In the genomic region with DNA sequence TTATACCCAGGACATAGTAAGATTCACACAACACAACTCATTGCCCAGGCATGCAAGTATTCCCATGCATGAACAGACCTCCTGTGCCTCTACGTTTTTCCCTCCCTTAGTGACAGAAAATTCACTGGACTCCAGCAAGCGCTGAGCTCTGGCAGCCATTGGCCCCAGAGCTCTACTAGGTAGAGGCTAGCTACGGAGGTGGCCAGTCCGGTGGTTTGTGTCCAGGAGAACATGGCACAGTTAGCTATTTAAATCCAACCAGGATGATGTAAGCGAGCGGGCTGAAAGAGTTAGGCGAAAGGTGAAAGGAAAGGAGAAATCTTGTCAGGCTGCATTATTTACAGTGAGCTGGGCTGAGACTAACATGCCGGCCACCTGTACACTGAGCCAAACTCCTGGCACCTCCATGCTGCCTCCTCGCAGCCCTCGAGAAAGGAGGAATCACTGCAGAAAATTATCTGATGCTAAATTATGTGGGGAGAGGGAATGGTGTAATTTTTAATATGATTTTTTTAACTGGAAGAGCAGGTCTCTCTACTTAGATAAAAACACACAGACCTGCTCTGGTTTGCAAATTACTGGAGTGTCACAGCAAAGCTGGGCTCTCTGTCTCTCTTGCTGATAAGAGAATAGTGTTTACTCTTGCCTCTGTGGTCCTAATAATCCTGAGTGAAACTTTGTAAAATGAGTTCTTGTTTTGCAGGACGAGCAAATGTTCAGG, we compare ENCODE assay signal across 13 cellular contexts. TPM values are rescaled to one million over a fixed set of nuclear protein-coding genes. Genes with fewer than 3 reads are reported as not detected.
DNase-seq lines count a peak whose midpoint lies in the region; ATAC-seq, FAIRE-seq and TF ChIP-seq lines count a peak whose summit lies in the region.
"Had no signal": no experiment of that assay in that cellular context is flagged by ENCODE, and none has a peak within 500 bp of the region (broad histone marks: within the 10 kb centered on the region; RNA-seq: fewer than 3 reads in every experiment).

No MANE protein-coding gene starts in this region.

- no peaks in the 10 kb centered on the region for H3K9me2 ChIP-seq in PC-3 (replicated peaks; ENCODE audit: low read length)

- in situ Hi-C loops in Caki2 (cut with HindIII; ENCODE audit: low pct_unique_long_range_greater_than_20kb, low sequenced_read_pairs): no loop called here

- POLR2A ChIA-PET in PC-3 (lab: Charles Lee; ENCODE audit: unreplicated experiment) (no interaction called here), H1 (lab: Charles Lee; ENCODE audit: partially characterized antibody) (interaction anchor here (0.6 to 1.0 kb wide), 2 partner anchors 9 to 1522 kb away, joined by 5 to 6 read pairs; no protein-coding TSS in a partner anchor)

- H3K4me1 Mint-ChIP-seq in nephron progenitor cell: peaks cover 42% of the 10 kb centered on the region

- no peak overlapping the region for H4K91ac ChIP-seq in H1 (replicated peaks; ENCODE audit: insufficient read length, low read length)

- no peak for TF ChIP-seq RAD21 in H1 (IDR thresholded peaks at IDR 0.05 in 1 of 2, conservative IDR thresholded peaks at IDR 0.05 in 1 of 2; ENCODE audit: low read depth in 2 of 2, low read length in 2 of 2)

- H4K20me1 ChIP-seq in PC-3 (ENCODE audit: low read length): no peaks in the 10 kb centered on the region
- H4K20me1 ChIP-seq in H1 (replicated peaks in 1 of 2; ENCODE audit: control insufficient read depth in 1 of 2, insufficient read depth in 2 of 2, low read length in 2 of 2): no peaks in the 10 kb centered on the region

- no peak overlapping the region for H3K18ac ChIP-seq in H1 (ENCODE audit: extremely low read depth, low read length)

- H3K27me3 ChIP-seq in PC-3 (ENCODE audit: low read length): no peaks in the 10 kb centered on the region
- no peaks in the 10 kb centered on the region for H3K27me3 ChIP-seq in H1 (replicated peaks in 1 of 4; ENCODE audit: control insufficient read depth in 3 of 4, extremely low read depth in 1 of 4, insufficient read depth in 3 of 4, low read length in 3 of 4)
- H3K27me3 ChIP-seq in aorta (ENCODE audit: control insufficient read depth in 1 of 2, insufficient read depth in 2 of 2, low read length in 1 of 2): no peaks in the 10 kb centered on the region
- H3K27me3 ChIP-seq: cardiac muscle cell had no signal

- H3K27ac ChIP-seq in PC-3 (ENCODE audit: low read length) (no peak overlapping the region), H1 (ENCODE audit: low read depth, low read length) (no peak overlapping the region), aorta (ENCODE audit: low read depth in 1 of 2, low read length in 2 of 2) (no peak overlapping the region)
- H3K27ac ChIP-seq: cardiac muscle cell, left ventricle myocardium inferior had no signal

- no peak overlapping the region for H2BK12ac ChIP-seq in H1 (ENCODE audit: low read depth, low read length)

- no peak for TF ChIP-seq POLR2A in H1 (IDR thresholded peaks at IDR 0.05; ENCODE audit: control extremely low read depth in 1 of 2, low read depth in 2 of 2, low read length in 2 of 2)

- peak overlapping the region; percentile 87 for H3K27ac Mint-ChIP-seq in nephron progenitor cell

- H3K9me3 ChIP-seq in PC-3 (ENCODE audit: low read length) (no peaks in the 10 kb centered on the region), H1 (ENCODE audit: insufficient read depth in 2 of 2, low read depth in 1 of 2, low read length in 1 of 2) (no peaks in the 10 kb centered on the region), aorta (ENCODE audit: control insufficient read depth, low read length) (no peaks in the 10 kb centered on the region)
- H3K9me3 ChIP-seq: left ventricle myocardium inferior had no signal

- H3K9me3 Mint-ChIP-seq in nephron progenitor cell: no peaks in the 10 kb centered on the region

- H3K4me3 Mint-ChIP-seq in nephron progenitor cell: no peak overlapping the region

- DNase-seq in Caki2 (ENCODE audit: low read depth) (peak; percentile 51), PC-3 (peak; percentile 8), H1 (ENCODE audit: low read depth in 1 of 2, low spot score in 2 of 2) (no peak), nephron progenitor cell (no peak), posterior cingulate gyrus (no peak), GM19240 (ENCODE audit: insufficient read length, low spot score) (no peak), aorta (no peak), NCI-H446 treated with DMSO at 0.1 percent for 48 hours (lab: John Stamatoyannopoulos, UW) (no peak)
- DNase-seq: DMS 273 treated with DMSO at 0.1 percent for 48 hours had no signal

- H2AK5ac ChIP-seq in H1 (ENCODE audit: low read depth, low read length): no peak overlapping the region

- no peaks in the 10 kb centered on the region for H3K36me3 Mint-ChIP-seq in nephron progenitor cell (ENCODE audit: low read depth)

- WGBS in H1 (ENCODE audit: extremely low coverage in 1 of 2, insufficient coverage in 1 of 2, insufficient read length in 1 of 2, insufficient replicate concordance in 2 of 2, low coverage in 1 of 2, low lambda C conversion rate in 2 of 2, missing lambda C conversion rate in 1 of 2), 2 experiments: 81% methylated on average over 11 of the region's 11 CpGs; no CpG with 5 or more reads in 1 of the 2 experiments
- WGBS in aorta, 2 donors: 84 to 85% methylated on average over 11 of the region's 11 CpGs

- no peak overlapping the region for H3K4ac ChIP-seq in H1 (replicated peaks; ENCODE audit: insufficient read length, low read depth, low read length)

- H3K4me1 ChIP-seq in PC-3 (ENCODE audit: insufficient read depth, low read length) (peaks cover 12% of the 10 kb centered on the region), H1 (replicated peaks in 1 of 4; ENCODE audit: control insufficient read depth in 3 of 4, insufficient read depth in 4 of 4, low read length in 3 of 4) (peaks cover 0 to 3% (median 0%) of the 10 kb centered on the region in 4 experiments; a peak in 1 of 7 replicates), aorta (ENCODE audit: control insufficient read depth in 1 of 2, insufficient read depth in 2 of 2, low read length in 2 of 2) (no peaks in the 10 kb centered on the region)

- no peak overlapping the region for H3K23ac ChIP-seq in H1 (ENCODE audit: insufficient read length)

- no peak overlapping the region for H3K56ac ChIP-seq in H1 (replicated peaks; ENCODE audit: insufficient read length, low read depth, low read length)

- H3K14ac ChIP-seq in H1 (ENCODE audit: insufficient read length): no peak overlapping the region

- 0 out of 2 replicates have a peak overlapping the region, but pooled peaks have one; percentile 53 for H2BK15ac ChIP-seq in H1 (ENCODE audit: low read length)

- intact Hi-C loops in PC-3 (cut with micrococcal nuclease) (no loop called here), posterior cingulate gyrus (cut with DNase I) (no loop called here), aorta (cut with DNase I) (no loop called here)

- no peaks in the 10 kb centered on the region for H3K23me2 ChIP-seq in H1 (ENCODE audit: low read depth, low read length)

- no peaks in the 10 kb centered on the region for H3K79me1 ChIP-seq in H1 (ENCODE audit: low read depth, low read length)

- H3K36me3 ChIP-seq in PC-3 (ENCODE audit: low read depth, low read length): no peaks in the 10 kb centered on the region
- no peaks in the 10 kb centered on the region for H3K36me3 ChIP-seq in H1 (ENCODE audit: control insufficient read depth in 2 of 4, insufficient read depth in 4 of 4, low read length in 3 of 4)
- no peaks in the 10 kb centered on the region for H3K36me3 ChIP-seq in aorta (ENCODE audit: control insufficient read depth in 1 of 2, insufficient read depth in 2 of 2, low read length in 1 of 2)
- H3K36me3 ChIP-seq: cardiac muscle cell, left ventricle myocardium inferior had no signal

- H3K9ac ChIP-seq in PC-3 (ENCODE audit: low read length): no peak overlapping the region
- no peak overlapping the region; a peak in 1 of 7 replicates for H3K9ac ChIP-seq in H1 (replicated peaks in 1 of 4; ENCODE audit: extremely low read depth in 1 of 4, low read depth in 3 of 4, low read length in 3 of 4)

- no peaks in the 10 kb centered on the region for H3F3A ChIP-seq in PC-3 (ENCODE audit: low read length, unreplicated experiment)

- FAIRE-seq in H1 (lab: Jason Lieb, UNC): no peak
- FAIRE-seq: GM18507 had no signal

- ATAC-seq in PC-3 (no peak), aorta (ENCODE audit: low FRiP score) (no peak)
- ATAC-seq: Right ventricle myocardium inferior had no signal

- no peak overlapping the region for H2BK120ac ChIP-seq in H1 (replicated peaks; ENCODE audit: low read depth, low read length)

- H3K4me3 ChIP-seq in PC-3 (ENCODE audit: low read length) (no peak overlapping the region), H1 (ENCODE audit: extremely low read depth in 1 of 4, insufficient read depth in 2 of 4, low read depth in 3 of 4, low read length in 4 of 4) (no peak overlapping the region), aorta (ENCODE audit: low read length in 2 of 2) (no peak overlapping the region)
- H3K4me3 ChIP-seq: cardiac muscle cell, left ventricle myocardium inferior had no signal

- TF ChIP-seq CTCF in PC-3 (conservative IDR thresholded peaks at IDR 0.05; ENCODE audit: low read depth, low read length) (no peak), H1 (IDR thresholded peaks at IDR 0.05; ENCODE audit: control extremely low read depth in 1 of 3, insufficient read depth in 1 of 3, low read depth in 1 of 3, low read length in 3 of 3) (no peak), nephron progenitor cell (IDR thresholded peaks at IDR 0.05) (no peak)

- CTCF ChIA-PET in PC-3 (lab: Charles Lee): no interaction called here
- CTCF ChIA-PET in H1 (lab: Charles Lee; ENCODE audit: partially characterized antibody): interaction anchor here (0.8 to 2.2 kb wide), 9 partner anchors 14 to 264 kb away, joined by 3 to 8 read pairs (median 5); no protein-coding TSS in a partner anchor

- no peak overlapping the region for H2BK5ac ChIP-seq in H1 (ENCODE audit: low read depth, low read length)

- H2AFZ ChIP-seq in PC-3 (ENCODE audit: low read length): peak overlapping the region; percentile 30; the same call in 1 of the 2 replicates
- 0 out of 2 replicates have a peak overlapping the region, but pooled peaks have one; percentile 27 for H2AFZ ChIP-seq in H1 (ENCODE audit: low read length)

- H3K4me2 ChIP-seq in PC-3 (ENCODE audit: low read length): no peak overlapping the region
- H3K4me2 ChIP-seq in H1 (ENCODE audit: insufficient read depth in 1 of 2, low read depth in 2 of 2, low read length in 2 of 2): no peak overlapping the region

- H2BK20ac ChIP-seq in H1 (ENCODE audit: low read length): no peak overlapping the region

- no peak overlapping the region for H4K5ac ChIP-seq in H1 (ENCODE audit: insufficient read length, low read depth, low read length)

- no peak overlapping the region for H4K8ac ChIP-seq in H1 (ENCODE audit: extremely low read depth, insufficient read depth, low read length)

- TF ChIP-seq EP300 in H1 (IDR thresholded peaks at IDR 0.05; ENCODE audit: borderline replicate concordance in 1 of 2, low read depth in 2 of 2, low read length in 2 of 2): no peak

- H3K79me2 ChIP-seq in PC-3 (ENCODE audit: low read length) (no peaks in the 10 kb centered on the region), H1 (ENCODE audit: control insufficient read depth in 1 of 2, insufficient read depth in 2 of 2, low read length in 2 of 2) (no peaks in the 10 kb centered on the region)

- peaks cover 27% of the 10 kb centered on the region for H3K27me3 Mint-ChIP-seq in nephron progenitor cell (ENCODE audit: low read depth, poor library complexity)

- no TSS peak for BruUV-seq in PC-3 (replicated peaks; lab: Mats Ljungman, UMichigan)

RNA-seq across cellular contexts. Expression of gene ARMC2, which starts 50.1 kb away (rescaled TPM):
- total RNA-seq in Caki2 (2014; rRNA removed; shearing (Covaris generic); ENCODE audit: low replicate concordance): 0.17 TPM in 1 of 2 replicates, not detected in the other
- 0.29 and 1.1 TPM in 2 replicates for total RNA-seq in PC-3 (2014; rRNA removed)
- total RNA-seq in H1 (2021; fragmentation: NEBNext Ultra II Directional; extraction: Animal tissue kit (Norgen Biotek cat#: 25700)): 4.3 and 4.4 TPM in 2 replicates
- polyA plus RNA-seq in H1 (2011; rRNA removed): 1.6 and 1.7 TPM in 2 replicates
- 2.8 TPM for polyA plus RNA-seq in H1 (2011; cell fraction: cytosol; rRNA removed)
- polyA plus RNA-seq in H1 (2011; cell fraction: nucleus; rRNA removed): 3.8 TPM
- polyA plus RNA-seq in H1 (2012, experiment 1 of 2): 1.9 to 4.6 TPM (median 2.5 TPM) in 4 replicates
- 0.87 TPM for polyA plus RNA-seq in H1 (2012, experiment 2 of 2)
- polyA plus RNA-seq in H1 (2013, experiment 1 of 2): 3.4 TPM
- 3.7 TPM for polyA plus RNA-seq in H1 (2013, experiment 2 of 2)
- polyA minus RNA-seq in H1 (2011; rRNA and poly(A)+ RNA removed): 4.3 and 6.5 TPM in 2 replicates
- polyA minus RNA-seq in H1 (2011; cell fraction: cytosol; rRNA and poly(A)+ RNA removed): 2.1 TPM
- 6.7 TPM for polyA minus RNA-seq in H1 (2011; cell fraction: nucleus; rRNA and poly(A)+ RNA removed)
- 10 to 100 TPM; 12.3 to 20.7 TPM for total RNA-seq in aorta
- polyA plus RNA-seq in aorta: 1 to 10 TPM; 5.3 to 5.5 TPM

Comparison
In these comparisons a context has a peak if more than half of its experiments do, and no peak if none do; other contexts are left out.
1. DNase-seq: peak in Caki2 (single experiment) and PC-3 (single experiment); none in H1 (0 of 2), nephron progenitor cell (single experiment), posterior cingulate gyrus (0 of 10), GM19240 (single experiment), aorta (0 of 2) and NCI-H446 treated with DMSO at 0.1 percent for 48 hours (single experiment).